8 cellular contexts compared by ENCODE assay signal in genomic region chr17:73231363-73231762, GRCh38. TPM values are rescaled to one million over a fixed set of nuclear protein-coding genes. Genes with fewer than 3 reads are reported as not detected.
DNase-seq lines count a peak whose midpoint lies in the region; ATAC-seq, FAIRE-seq and TF ChIP-seq lines count a peak whose summit lies in the region.

No MANE protein-coding gene starts in this region.

- BruUV-seq in GM12878 (replicated peaks; lab: Mats Ljungman, UMichigan) = no TSS peak

- peak overlapping the region; percentile 88 for H2AFZ ChIP-seq in GM12878 (ENCODE audit: control insufficient read depth, low read depth, low read length)

- peak; percentile 34 for DNase-seq in EL
- DNase-seq in LNCaP clone FGC (ENCODE audit: low read depth) = no peak
- DNase-seq in GM12878 (ENCODE audit: low read depth, low spot score) = no peak
- DNase-seq in kidney epithelial cell (ENCODE audit: low read depth) = no peak
- DNase-seq in substantia nigra (lab: John Stamatoyannopoulos, UW) = peak in 6 of 49 donors; percentile 7 to 38 (median 28)
- DNase-seq in activated CD4-positive, alpha-beta T cell treated with anti-CD3 and anti-CD28 coated beads, Interleukin-2, amount 50 U/mL, for 1 hour = no peak

- no peak for TF ChIP-seq EP300 in GM12878 (IDR thresholded peaks at IDR 0.05; ENCODE audit: borderline replicate concordance in 1 of 2, control insufficient read depth in 1 of 2, low read depth in 2 of 2, low read length in 2 of 2)

- H4K20me1 ChIP-seq in GM12878 (ENCODE audit: control insufficient read depth, insufficient read depth) = no peaks in the 10 kb centered on the region

- in situ Hi-C loops in GM12878 (cut with MboI) = no loop called here

- FAIRE-seq in GM12878 (lab: Jason Lieb, UNC) = no peak

- peaks cover 1 to 7% of the 10 kb centered on the region in 2 experiments; a peak in 2 of 4 replicates for H3K36me3 ChIP-seq in GM12878 (ENCODE audit: control insufficient read depth in 2 of 2, insufficient read depth in 2 of 2, low read length in 1 of 2)
- no peaks in the 10 kb centered on the region for H3K36me3 ChIP-seq in kidney epithelial cell (ENCODE audit: control insufficient read depth, insufficient read depth, low read length)

- CTCF ChIA-PET in GM12878 (lab: Yijun Ruan, JAX) = interaction anchor here (0.6 to 3.2 kb wide), 9 partner anchors 9 to 674 kb away, joined by 3 to 20 read pairs (median 5); partner anchors contain the start of genes CDC42EP4 and COG1

- 2% methylated on average over 21 of the region's 21 CpGs for WGBS in GM12878 (ENCODE audit: insufficient coverage, insufficient replicate concordance, low lambda C conversion rate, missing lambda C conversion rate)

- intact Hi-C loops in GM12878 (cut with micrococcal nuclease; ENCODE audit: unreplicated experiment) = no loop called here

- ATAC-seq in GM12878 (no peak), GM21786 (IDR thresholded peaks at IDR 0.05; ENCODE audit: unreplicated experiment) (no peak), HG03039 (IDR thresholded peaks at IDR 0.05; ENCODE audit: unreplicated experiment) (no peak)

- no peak for TF ChIP-seq RAD21 in GM12878 (IDR thresholded peaks at IDR 0.05; ENCODE audit: insufficient read depth, low read depth, low read length)

- SMC1A ChIA-PET in GM12878 (lab: Charles Lee; ENCODE audit: uncharacterized antibody, unreplicated experiment) = interaction anchor here (0.6 to 8.2 kb wide), 11 partner anchors 9 to 504 kb away, joined by 3 to 61 read pairs (median 4); partner anchors contain the start of gene COG1

- H3K4me3 ChIP-seq in LNCaP clone FGC (ENCODE audit: low read depth, low read length) = peak overlapping the region; percentile 88
- H3K4me3 ChIP-seq in GM12878 = peak overlapping the region; percentile 87
- peak overlapping the region; percentile 94 for H3K4me3 ChIP-seq in kidney epithelial cell (ENCODE audit: low read depth, low read length)

- H3K4me1 ChIP-seq in GM12878 (ENCODE audit: control insufficient read depth, insufficient read depth, low read length) = peaks cover 20% of the 10 kb centered on the region

- no peaks in the 10 kb centered on the region for H3K27me3 ChIP-seq in GM12878 (replicated peaks in 1 of 2; ENCODE audit: control insufficient read depth in 2 of 2, insufficient read depth in 2 of 2, low read length in 1 of 2)
- H3K27me3 ChIP-seq in kidney epithelial cell (ENCODE audit: control insufficient read depth, insufficient read depth, low read length) = no peaks in the 10 kb centered on the region

- RAD21 ChIA-PET in GM12878 (lab: Charles Lee; ENCODE audit: unreplicated experiment) = interaction anchor here (0.8 to 2.6 kb wide), 10 partner anchors 9 to 503 kb away, joined by 3 to 23 read pairs (median 4); partner anchors contain the start of gene COG1

- no peak for TF ChIP-seq POLR2A in GM12878 (IDR thresholded peaks at IDR 0.05; ENCODE audit: low read depth, low read length)

- H3K27ac ChIP-seq in GM12878 (ENCODE audit: control insufficient read depth, insufficient read depth) (peak overlapping the region; percentile 89), substantia nigra (ENCODE audit: low read depth, low read length, poor library complexity, severe bottlenecking) (peak overlapping the region; percentile 85)

- no peaks in the 10 kb centered on the region for H3K9me3 ChIP-seq in GM12878 (replicated peaks; ENCODE audit: control insufficient read depth, insufficient read depth, low read length)

- POLR2A ChIA-PET in GM12878 (lab: Charles Lee) = interaction anchor here (0.7 to 3.7 kb wide), 12 partner anchors 9 to 640 kb away, joined by 3 to 25 read pairs (median 4); partner anchors contain the start of gene COG1

- TF ChIP-seq CTCF in LNCaP clone FGC (IDR thresholded peaks at IDR 0.05; ENCODE audit: control insufficient read depth, extremely low read depth, insufficient read depth) (no peak), GM12878 (IDR thresholded peaks at IDR 0.05 in 2 of 3, conservative IDR thresholded peaks at IDR 0.05 in 1 of 3; ENCODE audit: control insufficient read depth in 2 of 3, extremely low read depth in 1 of 3, insufficient read depth in 1 of 3, low read depth in 3 of 3, low read length in 3 of 3) (no peak), kidney epithelial cell (IDR thresholded peaks at IDR 0.05; ENCODE audit: insufficient read depth, low read length, poor library complexity, severe bottlenecking) (no peak)

- H3K79me2 ChIP-seq in GM12878 (ENCODE audit: control insufficient read depth, insufficient read depth, low read length) = peaks cover 73% of the 10 kb centered on the region

- H3K4me2 ChIP-seq in GM12878 (ENCODE audit: control insufficient read depth, insufficient read depth) = peak overlapping the region; percentile 80

- H3K9ac ChIP-seq in GM12878 (ENCODE audit: control insufficient read depth, insufficient read depth, low read length) = peak overlapping the region; percentile 96

TF ChIP-seq in GM12878, 131 proteins besides CTCF, POLR2A, EP300 and RAD21 (continues in another document):
- TF ChIP-seq RBBP5 (conservative IDR thresholded peaks at IDR 0.05) = no peak
- TF ChIP-seq, protein P1, sequence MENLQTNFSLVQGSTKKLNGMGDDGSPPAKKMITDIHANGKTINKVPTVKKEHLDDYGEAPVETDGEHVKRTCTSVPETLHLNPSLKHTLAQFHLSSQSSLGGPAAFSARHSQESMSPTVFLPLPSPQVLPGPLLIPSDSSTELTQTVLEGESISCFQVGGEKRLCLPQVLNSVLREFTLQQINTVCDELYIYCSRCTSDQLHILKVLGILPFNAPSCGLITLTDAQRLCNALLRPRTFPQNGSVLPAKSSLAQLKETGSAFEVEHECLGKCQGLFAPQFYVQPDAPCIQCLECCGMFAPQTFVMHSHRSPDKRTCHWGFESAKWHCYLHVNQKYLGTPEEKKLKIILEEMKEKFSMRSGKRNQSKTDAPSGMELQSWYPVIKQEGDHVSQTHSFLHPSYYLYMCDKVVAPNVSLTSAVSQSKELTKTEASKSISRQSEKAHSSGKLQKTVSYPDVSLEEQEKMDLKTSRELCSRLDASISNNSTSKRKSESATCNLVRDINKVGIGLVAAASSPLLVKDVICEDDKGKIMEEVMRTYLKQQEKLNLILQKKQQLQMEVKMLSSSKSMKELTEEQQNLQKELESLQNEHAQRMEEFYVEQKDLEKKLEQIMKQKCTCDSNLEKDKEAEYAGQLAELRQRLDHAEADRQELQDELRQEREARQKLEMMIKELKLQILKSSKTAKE (IDR thresholded peaks at IDR 0.05; ENCODE audit: low read depth, poor library complexity, severe bottlenecking) = no peak
- no peak for TF ChIP-seq HDAC2 (IDR thresholded peaks at IDR 0.05)

RNA-seq across cellular contexts. Expression of gene CPSF4L, which starts 30.3 kb away (rescaled TPM):
- not detected in 2 replicates for total RNA-seq in GM12878 (2013; cell fraction: nucleolus; rRNA removed)
- total RNA-seq in GM12878 (2014; rRNA removed) (not detected in 2 replicates), GM12878 (2014; rRNA removed; fragmentation: Illumina TruSeq; extraction: Trizol) (not detected in 2 replicates), GM12878 (2021) (not detected in 2 replicates), kidney epithelial cell (not detected in 2 replicates)
- not detected for polyA plus RNA-seq in GM12878 (2011; ENCODE audit: low read depth)
- polyA plus RNA-seq in GM12878 (2011; rRNA removed) (not detected in 2 replicates), GM12878 (2014; fragmentation: Illumina TruSeq; extraction: Trizol) (not detected in 2 replicates), GM12878 (2014; fragmentation: Nextera tagmentation; extraction: Ambion mirVana) (not detected), GM12878 (2014; rRNA removed) (not detected in 2 replicates), GM12878 (2016; fragmentation: Nextera tagmentation; extraction: Ambion mirVana) (not detected)
- polyA plus RNA-seq in GM12878 (2011; cell fraction: cytosol; rRNA removed) = 0.15 TPM in 1 of 2 replicates, not detected in the other
- not detected in 2 replicates for polyA plus RNA-seq in GM12878 (2011; cell fraction: nucleus; rRNA removed)
- not detected in 2 replicates for polyA plus RNA-seq in GM12878 (2012)
- not detected in 2 replicates for polyA minus RNA-seq in GM12878 (2011; rRNA and poly(A)+ RNA removed)
- not detected in 2 replicates for polyA minus RNA-seq in GM12878 (2011; cell fraction: cytosol; rRNA and poly(A)+ RNA removed)
- polyA minus RNA-seq in GM12878 (2011; cell fraction: nucleus; rRNA and poly(A)+ RNA removed) = not detected in 2 replicates

RNA-seq across cellular contexts. Expression of gene COG1, which starts 38.5 kb away (rescaled TPM):
- total RNA-seq in GM12878 (2013; cell fraction: nucleolus; rRNA removed) = 42.8 and 47.0 TPM in 2 replicates
- total RNA-seq in GM12878 (2014; rRNA removed) = 16.7 and 23.9 TPM in 2 replicates
- 13.4 and 16.0 TPM in 2 replicates for total RNA-seq in GM12878 (2014; rRNA removed; fragmentation: Illumina TruSeq; extraction: Trizol)
- 20.7 and 24.1 TPM in 2 replicates for total RNA-seq in GM12878 (2021)
- polyA plus RNA-seq in GM12878 (2011; ENCODE audit: low read depth) = 10.9 TPM
- polyA plus RNA-seq in GM12878 (2011; rRNA removed) = 11.9 and 21.1 TPM in 2 replicates
- 15.1 and 18.4 TPM in 2 replicates for polyA plus RNA-seq in GM12878 (2011; cell fraction: cytosol; rRNA removed)
- 43.8 and 51.2 TPM in 2 replicates for polyA plus RNA-seq in GM12878 (2011; cell fraction: nucleus; rRNA removed)
- 18.6 and 23.9 TPM in 2 replicates for polyA plus RNA-seq in GM12878 (2012)
- polyA plus RNA-seq in GM12878 (2014; fragmentation: Illumina TruSeq; extraction: Trizol) = 19.5 and 25.8 TPM in 2 replicates
- polyA plus RNA-seq in GM12878 (2014; fragmentation: Nextera tagmentation; extraction: Ambion mirVana) = 10 to 100 TPM; 10.5 to 11.4 TPM
- polyA plus RNA-seq in GM12878 (2014; rRNA removed) = 13.8 and 14.4 TPM in 2 replicates
- 10 to 100 TPM; 19.6 to 20.8 TPM for polyA plus RNA-seq in GM12878 (2016; fragmentation: Nextera tagmentation; extraction: Ambion mirVana)
- 21.4 and 26.0 TPM in 2 replicates for polyA minus RNA-seq in GM12878 (2011; rRNA and poly(A)+ RNA removed)
- polyA minus RNA-seq in GM12878 (2011; cell fraction: cytosol; rRNA and poly(A)+ RNA removed) = 9.5 and 11.2 TPM in 2 replicates
- 19.2 and 29.9 TPM in 2 replicates for polyA minus RNA-seq in GM12878 (2011; cell fraction: nucleus; rRNA and poly(A)+ RNA removed)
- 26.3 and 26.7 TPM in 2 replicates for total RNA-seq in kidney epithelial cell
